In genomic region chr16:16144416-16144815, GRCh38 we compare ENCODE assay signal across 19 cellular contexts.
DNase-seq lines count a peak whose midpoint lies in the region; ATAC-seq and TF ChIP-seq lines count a peak whose summit lies in the region.
"Had no signal": no experiment of that assay in that cellular context is flagged by ENCODE, and none has a peak within 500 bp of the region (broad histone marks: within the 10 kb centered on the region; RNA-seq: fewer than 3 reads in every experiment).

No MANE protein-coding gene starts in this region.

- TF ChIP-seq CTCF in foreskin keratinocyte (conservative IDR thresholded peaks at IDR 0.05): no peak
- TF ChIP-seq CTCF in upper lobe of right lung (IDR thresholded peaks at IDR 0.05): no peak

- DNase-seq in left ventricle myocardium superior (peak; percentile 5), cardiac septum (ENCODE audit: low spot score) (no peak), SW480 (ENCODE audit: low spot score) (peak; percentile 17), foreskin keratinocyte (peak; percentile 60 to 82), 8988T (no peak), upper lobe of right lung (no peak)
- no peak for DNase-seq in stimulated activated naive CD4-positive, alpha-beta T cell treated with Interleukin-2 at 50 U/mL for 16 hours (lab: John Stamatoyannopoulos, UW)
- DNase-seq in activated CD4-positive, CD25-positive, alpha-beta regulatory T cell treated with anti-CD3 and anti-CD28 coated beads, Interleukin-2, amount 50 U/mL, for 72 hours: no peak
- DNase-seq: activated CD4-positive, alpha-beta memory T cell treated with anti-CD3 and anti-CD28 coated beads for 36 hours; activated T-cell treated with anti-CD3 and anti-CD28 coated beads, Interleukin-2, amount 50 U/mL, for 1 hour; CD4-positive, alpha-beta memory T cell; DMS79 treated with DMSO at 0.1 percent for 48 hours; immature natural killer cell; mesendoderm; NCI-H1694 treated with DMSO at 0.1 percent for 48 hours; NCI-H446; NK-92 treated with Interleukin-12 subunit alpha and Interleukin-12 subunit beta, amount 100 ng/mL, for 24 hours; stimulated activated naive B cell treated with anti-CD40 and anti-IgM and Interleukin-4, amounts not matched to agents 10 μg/mL and 1 μg/mL and 100 μg/mL, for 72 hours; trophoblast cell had no signal

- H3K27ac ChIP-seq in foreskin keratinocyte: no peak overlapping the region
- no peak overlapping the region for H3K27ac ChIP-seq in upper lobe of right lung

- ATAC-seq in left ventricle myocardium superior (peak; percentile 76), foreskin keratinocyte (peak; percentile 65), upper lobe of right lung (no peak)
- ATAC-seq: stimulated activated naive B cell treated with anti-CD40 and anti-IgM and Interleukin-4, amounts not matched to agents 10 μg/mL and 1 μg/mL and 100 μg/mL, for 72 hours had no signal

- H3K36me3 ChIP-seq in upper lobe of right lung: peaks cover 35% of the 10 kb centered on the region

- H3K4me1 ChIP-seq in foreskin keratinocyte (no peaks in the 10 kb centered on the region), upper lobe of right lung (no peaks in the 10 kb centered on the region)

- intact Hi-C loops in left ventricle myocardium superior (cut with micrococcal nuclease) (no loop called here), cardiac septum (cut with DNase I) (no loop called here), upper lobe of right lung (cut with DNase I) (no loop called here)

- H3K27me3 ChIP-seq in foreskin keratinocyte: no peaks in the 10 kb centered on the region
- no peaks in the 10 kb centered on the region for H3K27me3 ChIP-seq in upper lobe of right lung

- no peak overlapping the region for H3K4me3 ChIP-seq in upper lobe of right lung

- no peaks in the 10 kb centered on the region for H3K9me3 ChIP-seq in upper lobe of right lung

Comparison
In these comparisons a context has a peak if more than half of its experiments do, and no peak if none do; other contexts are left out.
1. DNase-seq: peak in left ventricle myocardium superior (single experiment), SW480 (single experiment) and foreskin keratinocyte (2 of 2); none in cardiac septum (single experiment), stimulated activated naive CD4-positive, alpha-beta T cell treated with Interleukin-2 at 50 U/mL for 16 hours (single experiment), 8988T (single experiment), upper lobe of right lung (single experiment) and activated CD4-positive, CD25-positive, alpha-beta regulatory T cell treated with anti-CD3 and anti-CD28 coated beads, Interleukin-2, amount 50 U/mL, for 72 hours (single experiment).